1 cellular context compared by ENCODE assay signal in the genomic region with DNA sequence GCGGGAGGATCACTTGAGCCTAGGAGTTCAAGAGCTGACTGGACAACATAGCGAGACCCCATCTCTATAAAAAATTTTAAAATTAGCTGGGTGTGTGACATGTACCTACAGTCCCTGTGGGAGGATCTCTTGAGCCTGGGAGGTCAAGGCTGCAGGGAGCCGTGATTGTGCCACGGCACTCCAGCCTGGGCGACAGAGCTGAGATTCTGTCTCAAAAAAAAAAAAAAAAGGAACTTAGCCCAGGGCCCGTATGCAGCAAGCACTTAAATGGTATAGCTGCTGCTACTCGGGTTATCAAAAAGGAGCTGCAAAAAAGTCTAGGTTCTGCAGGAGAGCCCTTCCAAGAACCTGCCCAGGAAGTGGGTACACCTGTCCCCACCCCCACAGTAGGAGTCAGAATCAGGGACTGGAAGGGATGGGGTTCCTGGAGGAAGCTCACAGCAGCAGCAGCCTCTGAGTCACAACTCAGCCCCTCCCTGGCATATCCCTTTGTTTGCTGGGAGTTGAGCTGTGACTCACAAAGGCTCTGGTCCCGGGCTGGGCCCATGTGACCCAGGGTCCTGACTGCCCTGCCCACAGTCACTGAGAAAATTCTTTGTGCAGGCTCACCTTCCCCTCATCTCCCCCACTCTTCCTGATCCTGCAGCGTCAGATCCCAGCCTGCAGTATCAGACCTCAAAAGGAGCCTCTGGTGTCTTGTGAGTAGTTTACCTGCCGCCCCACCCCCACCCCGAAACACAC.
TF ChIP-seq lines count a peak whose summit lies in the region.

A gene with protein sequence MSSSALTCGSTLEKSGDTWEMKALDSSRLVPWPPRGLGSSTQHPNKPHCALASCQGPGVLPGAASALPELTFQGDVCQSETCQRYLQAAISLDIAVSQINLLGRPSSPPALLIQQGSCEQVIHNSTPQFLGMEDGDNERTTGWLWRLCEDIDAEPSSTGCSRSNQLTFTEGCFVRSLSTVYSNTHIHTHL (plus strand): TSS at position 576 of the 741 bp plus-strand sequence. CDS start 13,031 bp downstream, outside the sequence.

TF ChIP-seq in K562, 482 proteins besides CTCF, POLR2A, EP300 and RAD21:
- 0 out of 2 replicates have a peak, but pooled peaks have one; percentile 20 for TF ChIP-seq DPF2 (IDR thresholded peaks at IDR 0.05)
- TF ChIP-seq, protein P1, sequence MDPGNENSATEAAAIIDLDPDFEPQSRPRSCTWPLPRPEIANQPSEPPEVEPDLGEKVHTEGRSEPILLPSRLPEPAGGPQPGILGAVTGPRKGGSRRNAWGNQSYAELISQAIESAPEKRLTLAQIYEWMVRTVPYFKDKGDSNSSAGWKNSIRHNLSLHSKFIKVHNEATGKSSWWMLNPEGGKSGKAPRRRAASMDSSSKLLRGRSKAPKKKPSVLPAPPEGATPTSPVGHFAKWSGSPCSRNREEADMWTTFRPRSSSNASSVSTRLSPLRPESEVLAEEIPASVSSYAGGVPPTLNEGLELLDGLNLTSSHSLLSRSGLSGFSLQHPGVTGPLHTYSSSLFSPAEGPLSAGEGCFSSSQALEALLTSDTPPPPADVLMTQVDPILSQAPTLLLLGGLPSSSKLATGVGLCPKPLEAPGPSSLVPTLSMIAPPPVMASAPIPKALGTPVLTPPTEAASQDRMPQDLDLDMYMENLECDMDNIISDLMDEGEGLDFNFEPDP (CRISPR knock-in tag; IDR thresholded peaks at IDR 0.05) = no peak
- peak; percentile 80 for TF ChIP-seq JUND (IDR thresholded peaks at IDR 0.05; ENCODE audit: borderline replicate concordance, low read depth, low read length)
- TF ChIP-seq JUND (tag; IDR thresholded peaks at IDR 0.05; ENCODE audit: borderline replicate concordance, low read depth, low read length) = peak; percentile 59; the same call in 1 of the 3 replicates
- TF ChIP-seq LEF1 (IDR thresholded peaks at IDR 0.05) = no peak
- peak; percentile 22 for TF ChIP-seq NEUROD1 (IDR thresholded peaks at IDR 0.05; ENCODE audit: borderline replicate concordance, low read depth, low read length, partially characterized antibody)
- TF ChIP-seq ZEB2 (IDR thresholded peaks at IDR 0.05) = 0 out of 2 replicates have a peak, but pooled peaks have one; percentile 17
- 0 out of 4 replicates have a peak, but pooled peaks of 1 of the 2 experiments have one; percentile 33 for TF ChIP-seq MAZ (CRISPR knock-in tag; conservative IDR thresholded peaks at IDR 0.05 in 1 of 2, IDR thresholded peaks at IDR 0.05 in 1 of 2)
- peak; percentile 17; the same call in 1 of the 2 replicates for TF ChIP-seq EGR1 (conservative IDR thresholded peaks at IDR 0.05)
- TF ChIP-seq, protein P2, sequence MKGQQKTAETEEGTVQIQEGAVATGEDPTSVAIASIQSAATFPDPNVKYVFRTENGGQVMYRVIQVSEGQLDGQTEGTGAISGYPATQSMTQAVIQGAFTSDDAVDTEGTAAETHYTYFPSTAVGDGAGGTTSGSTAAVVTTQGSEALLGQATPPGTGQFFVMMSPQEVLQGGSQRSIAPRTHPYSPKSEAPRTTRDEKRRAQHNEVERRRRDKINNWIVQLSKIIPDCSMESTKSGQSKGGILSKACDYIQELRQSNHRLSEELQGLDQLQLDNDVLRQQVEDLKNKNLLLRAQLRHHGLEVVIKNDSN (CRISPR knock-in tag; IDR thresholded peaks at IDR 0.05) = peak; percentile 66
- TF ChIP-seq, protein P3, sequence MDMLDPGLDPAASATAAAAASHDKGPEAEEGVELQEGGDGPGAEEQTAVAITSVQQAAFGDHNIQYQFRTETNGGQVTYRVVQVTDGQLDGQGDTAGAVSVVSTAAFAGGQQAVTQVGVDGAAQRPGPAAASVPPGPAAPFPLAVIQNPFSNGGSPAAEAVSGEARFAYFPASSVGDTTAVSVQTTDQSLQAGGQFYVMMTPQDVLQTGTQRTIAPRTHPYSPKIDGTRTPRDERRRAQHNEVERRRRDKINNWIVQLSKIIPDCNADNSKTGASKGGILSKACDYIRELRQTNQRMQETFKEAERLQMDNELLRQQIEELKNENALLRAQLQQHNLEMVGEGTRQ (CRISPR knock-in tag; IDR thresholded peaks at IDR 0.05) = peak; percentile 70
- TF ChIP-seq, protein P4, sequence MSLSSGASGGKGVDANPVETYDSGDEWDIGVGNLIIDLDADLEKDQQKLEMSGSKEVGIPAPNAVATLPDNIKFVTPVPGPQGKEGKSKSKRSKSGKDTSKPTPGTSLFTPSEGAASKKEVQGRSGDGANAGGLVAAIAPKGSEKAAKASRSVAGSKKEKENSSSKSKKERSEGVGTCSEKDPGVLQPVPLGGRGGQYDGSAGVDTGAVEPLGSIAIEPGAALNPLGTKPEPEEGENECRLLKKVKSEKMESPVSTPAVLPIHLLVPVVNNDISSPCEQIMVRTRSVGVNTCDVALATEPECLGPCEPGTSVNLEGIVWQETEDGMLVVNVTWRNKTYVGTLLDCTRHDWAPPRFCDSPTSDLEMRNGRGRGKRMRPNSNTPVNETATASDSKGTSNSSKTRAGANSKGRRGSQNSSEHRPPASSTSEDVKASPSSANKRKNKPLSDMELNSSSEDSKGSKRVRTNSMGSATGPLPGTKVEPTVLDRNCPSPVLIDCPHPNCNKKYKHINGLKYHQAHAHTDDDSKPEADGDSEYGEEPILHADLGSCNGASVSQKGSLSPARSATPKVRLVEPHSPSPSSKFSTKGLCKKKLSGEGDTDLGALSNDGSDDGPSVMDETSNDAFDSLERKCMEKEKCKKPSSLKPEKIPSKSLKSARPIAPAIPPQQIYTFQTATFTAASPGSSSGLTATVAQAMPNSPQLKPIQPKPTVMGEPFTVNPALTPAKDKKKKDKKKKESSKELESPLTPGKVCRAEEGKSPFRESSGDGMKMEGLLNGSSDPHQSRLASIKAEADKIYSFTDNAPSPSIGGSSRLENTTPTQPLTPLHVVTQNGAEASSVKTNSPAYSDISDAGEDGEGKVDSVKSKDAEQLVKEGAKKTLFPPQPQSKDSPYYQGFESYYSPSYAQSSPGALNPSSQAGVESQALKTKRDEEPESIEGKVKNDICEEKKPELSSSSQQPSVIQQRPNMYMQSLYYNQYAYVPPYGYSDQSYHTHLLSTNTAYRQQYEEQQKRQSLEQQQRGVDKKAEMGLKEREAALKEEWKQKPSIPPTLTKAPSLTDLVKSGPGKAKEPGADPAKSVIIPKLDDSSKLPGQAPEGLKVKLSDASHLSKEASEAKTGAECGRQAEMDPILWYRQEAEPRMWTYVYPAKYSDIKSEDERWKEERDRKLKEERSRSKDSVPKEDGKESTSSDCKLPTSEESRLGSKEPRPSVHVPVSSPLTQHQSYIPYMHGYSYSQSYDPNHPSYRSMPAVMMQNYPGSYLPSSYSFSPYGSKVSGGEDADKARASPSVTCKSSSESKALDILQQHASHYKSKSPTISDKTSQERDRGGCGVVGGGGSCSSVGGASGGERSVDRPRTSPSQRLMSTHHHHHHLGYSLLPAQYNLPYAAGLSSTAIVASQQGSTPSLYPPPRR (CRISPR knock-in tag; IDR thresholded peaks at IDR 0.05; ENCODE audit: borderline replicate concordance) = no peak
- peak; percentile 42 for TF ChIP-seq FOS (IDR thresholded peaks at IDR 0.05; ENCODE audit: extremely low read depth, insufficient read length)
- TF ChIP-seq KLF6 (CRISPR knock-in tag; IDR thresholded peaks at IDR 0.05; ENCODE audit: borderline replicate concordance) = no peak
- peak; percentile 53 for TF ChIP-seq RAD51 (IDR thresholded peaks at IDR 0.05; ENCODE audit: borderline replicate concordance, low read depth)
- no peak for TF ChIP-seq ZBTB17 (CRISPR knock-in tag; IDR thresholded peaks at IDR 0.05)
- peak; percentile 76; the same call in 1 of the 2 replicates for TF ChIP-seq JUN (IDR thresholded peaks at IDR 0.05; ENCODE audit: borderline replicate concordance, low read depth, low read length)
- TF ChIP-seq JUN (CRISPR knock-in tag; IDR thresholded peaks at IDR 0.05; ENCODE audit: borderline replicate concordance) = no peak
- peak; percentile 48 for TF ChIP-seq ATF3 (IDR thresholded peaks at IDR 0.05)
- TF ChIP-seq ATF3 (CRISPR knock-in tag; conservative IDR thresholded peaks at IDR 0.05) = no peak
- TF ChIP-seq ZNF121 (CRISPR knock-in tag; conservative IDR thresholded peaks at IDR 0.05) = 0 out of 2 replicates have a peak, but pooled peaks have one; percentile 28
- TF ChIP-seq ZNF699 (CRISPR knock-in tag; IDR thresholded peaks at IDR 0.05; ENCODE audit: insufficient replicate concordance) = no peak
- 0 out of 2 replicates have a peak, but pooled peaks have one; percentile 35 for TF ChIP-seq ARID1B (IDR thresholded peaks at IDR 0.05)
- peak; percentile 91 for TF ChIP-seq FOSL1 (tag; conservative IDR thresholded peaks at IDR 0.05)
- peak; percentile 75 for TF ChIP-seq SOX6 (IDR thresholded peaks at IDR 0.05)
- 0 out of 2 replicates have a peak, but pooled peaks have one; percentile 45 for TF ChIP-seq CTBP1 (IDR thresholded peaks at IDR 0.05; ENCODE audit: borderline replicate concordance)
- TF ChIP-seq SMARCA4 (IDR thresholded peaks at IDR 0.05) = 0 out of 2 replicates have a peak, but pooled peaks have one; percentile 19
